In the genomic region with DNA sequence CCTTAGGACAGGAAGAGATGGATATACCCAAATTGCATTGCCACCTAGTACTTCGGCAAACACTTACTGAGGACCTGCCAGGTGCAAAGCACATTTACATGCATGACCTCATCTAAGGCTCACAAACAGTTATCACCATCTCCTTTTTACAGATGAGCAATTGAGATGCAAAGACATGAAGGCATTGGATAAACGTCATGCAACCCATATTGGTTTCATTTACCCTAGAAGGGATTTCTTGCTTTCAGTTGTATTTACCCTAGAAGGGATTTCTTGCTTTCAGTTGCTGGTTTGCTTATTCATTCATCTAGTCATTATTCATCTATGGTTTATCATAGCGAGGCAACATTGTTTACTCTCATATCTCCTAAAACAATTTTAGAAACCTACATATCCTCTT, we compare ENCODE assay signal across 10 cellular contexts. TPM values are rescaled to one million over a fixed set of nuclear protein-coding genes. Genes with fewer than 3 reads are reported as not detected.
DNase-seq lines count a peak whose midpoint lies in the region; ATAC-seq, FAIRE-seq and TF ChIP-seq lines count a peak whose summit lies in the region.
"Had no signal": no experiment of that assay in that cellular context is flagged by ENCODE, and none has a peak within 500 bp of the region (broad histone marks: within the 10 kb centered on the region; RNA-seq: fewer than 3 reads in every experiment).

No MANE protein-coding gene starts in this region.

- no peak overlapping the region for H4K91ac ChIP-seq in neuronal stem cell (ENCODE audit: low read depth, low read length, poor library complexity)

- no peak overlapping the region for H2BK12ac ChIP-seq in neuronal stem cell (ENCODE audit: low read length)

- H3K9me3 ChIP-seq in pancreas (no peaks in the 10 kb centered on the region), neuronal stem cell (replicated peaks in 1 of 2; ENCODE audit: control insufficient read depth in 2 of 2, insufficient read depth in 1 of 2, low read depth in 1 of 2, low read length in 2 of 2) (peaks cover 0 to 1% of the 10 kb centered on the region in 2 donors)

- H3K9ac ChIP-seq in neuronal stem cell (ENCODE audit: low read depth, low read length, poor library complexity) = no peak overlapping the region

- H3K27ac ChIP-seq in pancreas (no peak overlapping the region), neuronal stem cell (replicated peaks; ENCODE audit: low read length) (no peak overlapping the region)

- FAIRE-seq in pancreas (lab: Jason Lieb, UNC) = no peak
- FAIRE-seq: keratinocyte had no signal

- no peak overlapping the region for H2BK15ac ChIP-seq in neuronal stem cell (ENCODE audit: low read length)

- H4K8ac ChIP-seq in neuronal stem cell (ENCODE audit: low read depth, low read length) = no peak overlapping the region

- peak; percentile 33 for DNase-seq in NCI-H187 treated with DMSO at 0.1 percent for 48 hours (lab: John Stamatoyannopoulos, UW)
- no peak for DNase-seq in NCI-H187 (lab: John Stamatoyannopoulos, UW)
- no peak for DNase-seq in effector memory CD8-positive, alpha-beta T cell
- no peak for DNase-seq in NOMO-1 treated with dmso at 0.1 percent for 144 hours (lab: John Stamatoyannopoulos, UW; ENCODE audit: unreplicated experiment)
- no peak for DNase-seq in pancreas
- DNase-seq in neuronal stem cell (ENCODE audit: low spot score) = no peak

- no peak overlapping the region for H3K4me3 Mint-ChIP-seq in effector memory CD8-positive, alpha-beta T cell

- H3K4me3 ChIP-seq in pancreas (no peak overlapping the region), neuronal stem cell (ENCODE audit: low read length in 2 of 2) (no peak overlapping the region)

- TF ChIP-seq CTCF in pancreas (IDR thresholded peaks at IDR 0.05) = no peak

- H3K4me1 Mint-ChIP-seq in effector memory CD8-positive, alpha-beta T cell (ENCODE audit: low read depth in 2 of 2) = peaks cover 3% of the 10 kb centered on the region in 2 donors

- H3K36me3 ChIP-seq in pancreas = no peaks in the 10 kb centered on the region
- no peaks in the 10 kb centered on the region for H3K36me3 ChIP-seq in neuronal stem cell (replicated peaks in 1 of 2; ENCODE audit: control insufficient read depth in 2 of 2, insufficient read depth in 2 of 2, low read length in 2 of 2)

- H3K27ac Mint-ChIP-seq in effector memory CD8-positive, alpha-beta T cell = no peak overlapping the region

- H3K27me3 Mint-ChIP-seq in effector memory CD8-positive, alpha-beta T cell = peaks cover 30 to 31% of the 10 kb centered on the region in 2 donors

- ATAC-seq in GM21619 (IDR thresholded peaks at IDR 0.05; ENCODE audit: unreplicated experiment) = peak; percentile 81
- ATAC-seq in HG03457 (IDR thresholded peaks at IDR 0.05; ENCODE audit: unreplicated experiment) = peak; percentile 76
- ATAC-seq in effector memory CD8-positive, alpha-beta T cell (replicated peaks) = peak; percentile 16
- no peak for ATAC-seq in pancreas
- ATAC-seq: Panc1 had no signal

- H2BK120ac ChIP-seq in neuronal stem cell (ENCODE audit: low read depth, low read length) = no peak overlapping the region

- H3K4me2 ChIP-seq in neuronal stem cell (ENCODE audit: insufficient read depth, low read length, poor library complexity, severe bottlenecking) = no peak overlapping the region

- H2AFZ ChIP-seq in neuronal stem cell (ENCODE audit: low read length) = no peak overlapping the region

- H3K79me1 ChIP-seq in neuronal stem cell (ENCODE audit: low read depth, low read length) = no peaks in the 10 kb centered on the region

- H3K27me3 ChIP-seq in pancreas (no peaks in the 10 kb centered on the region), neuronal stem cell (ENCODE audit: control insufficient read depth in 3 of 3, insufficient read depth in 3 of 3, low read depth in 1 of 3, low read length in 3 of 3) (peaks cover 0 to 2% (median 0%) of the 10 kb centered on the region in 3 experiments)

- no peak overlapping the region for H3K14ac ChIP-seq in neuronal stem cell (ENCODE audit: low read length)

- intact Hi-C loops in pancreas (cut with DNase I) = no loop called here

- H3K4ac ChIP-seq in neuronal stem cell (ENCODE audit: low read length) = no peak overlapping the region

- no peak overlapping the region for H2BK5ac ChIP-seq in neuronal stem cell (ENCODE audit: low read length)

- 81 to 84% methylated on average over 3 of the region's 3 CpGs for WGBS in pancreas, 2 donors
- WGBS in neuronal stem cell (ENCODE audit: extremely low coverage in 2 of 2, insufficient read length in 2 of 2, insufficient replicate concordance in 1 of 2), 2 donors = no CpG with 5 or more reads among the region's 3 CpGs

- H3K23ac ChIP-seq in neuronal stem cell (ENCODE audit: low read depth, low read length, poor library complexity) = no peak overlapping the region

- H3K4me1 ChIP-seq in pancreas = peaks cover 0 to 22% (median 17%) of the 10 kb centered on the region in 3 donors
- H3K4me1 ChIP-seq in neuronal stem cell (ENCODE audit: control insufficient read depth in 2 of 2, insufficient read depth in 1 of 2, low read depth in 1 of 2, low read length in 2 of 2) = peaks cover 0 to 8% of the 10 kb centered on the region in 2 donors

- H3K9me3 Mint-ChIP-seq in effector memory CD8-positive, alpha-beta T cell = no peaks in the 10 kb centered on the region

- no peaks in the 10 kb centered on the region for H3K36me3 Mint-ChIP-seq in effector memory CD8-positive, alpha-beta T cell (ENCODE audit: insufficient read depth)

- H2AK5ac ChIP-seq in neuronal stem cell (ENCODE audit: low read depth, low read length) = no peak overlapping the region

- H3K18ac ChIP-seq in neuronal stem cell (ENCODE audit: low read length) = no peak overlapping the region

RNA-seq across cellular contexts. Expression of a gene that starts 52.2 kb away (rescaled TPM):
- not detected for total RNA-seq in pancreas
- not detected for polyA plus RNA-seq in pancreas
- 2.8 TPM for polyA plus RNA-seq in neuronal stem cell (2013, experiment 1 of 2)
- polyA plus RNA-seq in neuronal stem cell (2013, experiment 2 of 2) = 3.0 TPM

Comparison
In these comparisons a context has a peak if more than half of its experiments do, and no peak if none do; other contexts are left out.
1. ATAC-seq: peak in GM21619 (single experiment), HG03457 (single experiment) and effector memory CD8-positive, alpha-beta T cell (single experiment); none in pancreas (0 of 4).